ENCODE assay signal across 20 cellular contexts in the genomic region with DNA sequence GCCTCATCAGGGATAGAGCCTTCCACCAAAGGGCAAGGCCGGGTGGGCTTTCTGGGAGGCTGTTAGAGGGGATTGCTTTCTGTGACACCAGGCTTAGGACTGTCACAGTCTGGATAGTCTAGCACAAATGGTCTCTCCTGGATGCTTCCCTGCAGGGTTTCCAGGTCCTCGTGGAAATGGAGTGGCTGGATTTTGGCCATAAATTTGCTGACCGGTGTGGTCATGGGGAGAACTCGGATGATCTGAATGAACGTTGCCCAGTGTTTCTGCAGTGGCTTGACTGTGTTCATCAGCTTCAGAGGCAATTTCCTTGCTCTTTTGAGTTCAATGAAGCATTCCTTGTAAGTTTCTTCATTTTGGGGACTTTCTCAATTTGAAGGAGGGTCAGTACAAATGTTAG.
A peak's percentile ranks its signal among the peaks of the same experiment; 100 is the strongest.
DNase-seq lines count a peak whose midpoint lies in the region; ATAC-seq and TF ChIP-seq lines count a peak whose summit lies in the region.
"Had no signal": no experiment of that assay in that cellular context is flagged by ENCODE, and none has a peak within 500 bp of the region (broad histone marks: within the 10 kb centered on the region; RNA-seq: fewer than 3 reads in every experiment).

No MANE protein-coding gene starts in this region.

- DNase-seq in G401 (ENCODE audit: low spot score) (peak; percentile 62), T-helper 17 cell (no peak), cerebellum (ENCODE audit: low spot score) (peak; percentile 30), thyroid gland (peak; percentile 56 to 66)
- no peak for DNase-seq in activated CD8-positive, alpha-beta memory T cell treated with anti-CD3 and anti-CD28 coated beads, Interleukin-2, amount 50 U/mL, for 48 hours
- DNase-seq: AML-193; Caco-2; Calu3; CD4-positive, alpha-beta T cell; CD8-positive, alpha-beta T cell; DMS79 treated with DMSO at 0.1 percent for 48 hours; GDM1 had no signal

- no peak for TF ChIP-seq CTCF in thyroid gland (IDR thresholded peaks at IDR 0.05)

- H3K36me3 ChIP-seq in thyroid gland, result peaks cover 32 to 42% of the 10 kb centered on the region in 2 donors

- peaks cover 10 to 24% of the 10 kb centered on the region in 2 donors for H3K4me1 ChIP-seq in thyroid gland
- H3K4me1 ChIP-seq: A549 had no signal

- in situ Hi-C loops in G401 (cut with HindIII; ENCODE audit: low sequenced_read_pairs), result no loop called here

- 32 to 38% methylated on average over 5 of the region's 5 CpGs for WGBS in thyroid gland, 2 donors

- H3K9me3 ChIP-seq in T-helper 17 cell (ENCODE audit: control insufficient read depth, low read length, poor library complexity, severe bottlenecking) (no peaks in the 10 kb centered on the region), thyroid gland (no peaks in the 10 kb centered on the region)
- H3K9me3 ChIP-seq: A549; BLaER1 treated with 17β-estradiol and CSF1 and Interleukin-3, amounts not matched to agents 10 nM and 100 nM; Caco-2 had no signal

- peak overlapping the region; percentile 39 for H3K27ac Mint-ChIP-seq in T-helper 17 cell
- H3K27ac Mint-ChIP-seq: B cell; CD4-positive, alpha-beta T cell; CD8-positive, alpha-beta T cell had no signal

- peaks cover 8% of the 10 kb centered on the region for H3K4me1 Mint-ChIP-seq in T-helper 17 cell
- H3K4me1 Mint-ChIP-seq: B cell had no signal

- H3K4me3 Mint-ChIP-seq in T-helper 17 cell, result no peak overlapping the region
- H3K4me3 Mint-ChIP-seq: B cell; CD4-positive, alpha-beta T cell; CD8-positive, alpha-beta T cell had no signal

- peaks cover 14% of the 10 kb centered on the region for H3K36me3 Mint-ChIP-seq in T-helper 17 cell (ENCODE audit: low read depth)

- no peak overlapping the region for H3K4me3 ChIP-seq in thyroid gland (replicated peaks in 1 of 3)
- H3K4me3 ChIP-seq: A549; BLaER1 treated with 17β-estradiol and CSF1 and Interleukin-3, amounts not matched to agents 10 nM and 100 nM; GM12878 had no signal

- ATAC-seq in T-helper 17 cell, result no peak
- no peak for ATAC-seq in HG02938 (IDR thresholded peaks at IDR 0.05; ENCODE audit: unreplicated experiment)
- ATAC-seq in GM21367 (IDR thresholded peaks at IDR 0.05; ENCODE audit: unreplicated experiment), result no peak
- ATAC-seq: A549; CD8-positive, alpha-beta T cell; GM12878 had no signal

- no peaks in the 10 kb centered on the region for H3K27me3 ChIP-seq in thyroid gland
- H3K27me3 ChIP-seq: BLaER1 treated with 17β-estradiol and CSF1 and Interleukin-3, amounts not matched to agents 10 nM and 100 nM had no signal

- H3K27ac ChIP-seq in thyroid gland, result peak overlapping the region; percentile 20 to 54 (median 40)
- H3K27ac ChIP-seq: 22Rv1; A549; BLaER1 treated with 17β-estradiol and CSF1 and Interleukin-3, amounts not matched to agents 10 nM and 100 nM; C4-2B had no signal

- TF ChIP-seq POLR2A in thyroid gland (IDR thresholded peaks at IDR 0.05), result no peak

- intact Hi-C loops in thyroid gland (cut with DNase I), result no loop called here

- no peaks in the 10 kb centered on the region for H3K27me3 Mint-ChIP-seq in T-helper 17 cell
- H3K27me3 Mint-ChIP-seq: B cell; CD4-positive, alpha-beta T cell had no signal

Comparison
In these comparisons a context has a peak if more than half of its experiments do, and no peak if none do; other contexts are left out.
1. DNase-seq: peak in G401 (single experiment), cerebellum (single experiment) and thyroid gland (2 of 2); none in T-helper 17 cell (0 of 3) and activated CD8-positive, alpha-beta memory T cell treated with anti-CD3 and anti-CD28 coated beads, Interleukin-2, amount 50 U/mL, for 48 hours (single experiment).